ENCODE assay signal across 18 cellular contexts in genomic region chr2:175080479-175080878, GRCh38.
A peak's percentile ranks its signal among the peaks of the same experiment; 100 is the strongest.
DNase-seq lines count a peak whose midpoint lies in the region; ATAC-seq, FAIRE-seq and TF ChIP-seq lines count a peak whose summit lies in the region.
"Had no signal": no experiment of that assay in that cellular context is flagged by ENCODE, and none has a peak within 500 bp of the region (broad histone marks: within the 10 kb centered on the region; RNA-seq: fewer than 3 reads in every experiment).

No MANE protein-coding gene starts in this region.

- no peak overlapping the region for H3K27ac Mint-ChIP-seq in stimulated activated naive CD8-positive, alpha-beta T cell treated with anti-CD3 and anti-CD28 coated beads, Interleukin-15, amount 100 ng/mL, for 72 hours
- H3K27ac Mint-ChIP-seq: CD4-positive, alpha-beta memory T cell; GM23338 had no signal

- H3K27me3 Mint-ChIP-seq in stimulated activated naive CD8-positive, alpha-beta T cell treated with anti-CD3 and anti-CD28 coated beads, Interleukin-15, amount 100 ng/mL, for 72 hours = no peaks in the 10 kb centered on the region
- H3K27me3 Mint-ChIP-seq: CD4-positive, alpha-beta memory T cell had no signal

- H3K27me3 ChIP-seq in bronchial epithelial cell (ENCODE audit: control insufficient read depth, insufficient read depth, low read length) (no peaks in the 10 kb centered on the region), smooth muscle cell (ENCODE audit: low read depth) (no peaks in the 10 kb centered on the region)

- H3K4me3 Mint-ChIP-seq in stimulated activated naive CD8-positive, alpha-beta T cell treated with anti-CD3 and anti-CD28 coated beads, Interleukin-15, amount 100 ng/mL, for 72 hours = no peak overlapping the region
- H3K4me3 Mint-ChIP-seq: CD4-positive, alpha-beta memory T cell; GM23338 had no signal

- H3K79me2 ChIP-seq in smooth muscle cell (ENCODE audit: low read depth) = no peaks in the 10 kb centered on the region

- H3K4me2 ChIP-seq in smooth muscle cell = no peak overlapping the region
- H3K4me2 ChIP-seq: GM23338 had no signal

- peak overlapping the region; percentile 9 for H3K27ac ChIP-seq in smooth muscle cell (ENCODE audit: low read depth)
- H3K27ac ChIP-seq: 22Rv1 had no signal

- no peaks in the 10 kb centered on the region for H3K4me1 ChIP-seq in smooth muscle cell (ENCODE audit: low read depth)

- TF ChIP-seq CTCF in bronchial epithelial cell (IDR thresholded peaks at IDR 0.05; ENCODE audit: insufficient read depth, low read length, severe bottlenecking) (no peak), smooth muscle cell (IDR thresholded peaks at IDR 0.05; ENCODE audit: borderline replicate concordance, insufficient read depth, poor library complexity, severe bottlenecking) (no peak)

- H3K9ac ChIP-seq in smooth muscle cell (ENCODE audit: low read depth) = no peak overlapping the region

- H3K4me1 Mint-ChIP-seq in stimulated activated naive CD8-positive, alpha-beta T cell treated with anti-CD3 and anti-CD28 coated beads, Interleukin-15, amount 100 ng/mL, for 72 hours = no peaks in the 10 kb centered on the region
- H3K4me1 Mint-ChIP-seq: GM23338 had no signal

- no peak for FAIRE-seq in bronchial epithelial cell (lab: Jason Lieb, UNC)
- FAIRE-seq: D721Med, GM12892 had no signal

- no peak for ATAC-seq in GM18519 (IDR thresholded peaks at IDR 0.05; ENCODE audit: low FRiP score, unreplicated experiment)
- no peak for ATAC-seq in stimulated activated naive CD8-positive, alpha-beta T cell treated with anti-CD3 and anti-CD28 coated beads, Interleukin-15, amount 100 ng/mL, for 72 hours
- ATAC-seq: GM23338, HCT116 had no signal

- DNase-seq in NCI-H146 (lab: John Stamatoyannopoulos, UW) (peak; percentile 4), NCI-H146 treated with DMSO at 0.1 percent for 48 hours (lab: John Stamatoyannopoulos, UW; ENCODE audit: unreplicated experiment) (no peak), NCI-H2227 treated with DMSO at 0.1 percent for 48 hours (lab: John Stamatoyannopoulos, UW) (peak; percentile 16), bronchial epithelial cell (ENCODE audit: low read depth) (peak; percentile 15), smooth muscle cell (lab: John Stamatoyannopoulos, UW; ENCODE audit: unreplicated experiment) (no peak), foreskin melanocyte (no peak)
- DNase-seq in stimulated activated naive CD8-positive, alpha-beta T cell treated with anti-CD3 and anti-CD28 coated beads, Interleukin-15, amount 100 ng/mL, for 72 hours = no peak
- DNase-seq: CD4-positive, alpha-beta memory T cell; KBM-7; NCI-H1048; NCI-H1694; T-helper 1 cell had no signal

- H3K36me3 ChIP-seq in bronchial epithelial cell (ENCODE audit: control insufficient read depth, insufficient read depth, low read length) (no peaks in the 10 kb centered on the region), smooth muscle cell (ENCODE audit: low read depth) (peaks cover 26% of the 10 kb centered on the region)

- H2AFZ ChIP-seq in smooth muscle cell (ENCODE audit: low read depth) = no peak overlapping the region
- H2AFZ ChIP-seq: GM23338 had no signal

- peaks cover 2 to 7% of the 10 kb centered on the region in 2 donors for H3K9me3 Mint-ChIP-seq in stimulated activated naive CD8-positive, alpha-beta T cell treated with anti-CD3 and anti-CD28 coated beads, Interleukin-15, amount 100 ng/mL, for 72 hours

- peaks cover 7% of the 10 kb centered on the region for H4K20me1 ChIP-seq in smooth muscle cell (ENCODE audit: low read depth)

- H3K4me3 ChIP-seq in bronchial epithelial cell (ENCODE audit: low read depth, low read length) (no peak overlapping the region), smooth muscle cell (no peak overlapping the region)
- H3K4me3 ChIP-seq: GM23338 had no signal

- no peaks in the 10 kb centered on the region for H3F3A ChIP-seq in smooth muscle cell (ENCODE audit: low read depth)

- no peaks in the 10 kb centered on the region for H3K9me3 ChIP-seq in smooth muscle cell (replicated peaks; ENCODE audit: low read depth)

- WGBS in smooth muscle cell (ENCODE audit: low lambda C conversion rate) = 70% methylated on average over 3 of the region's 3 CpGs

Comparison
In these comparisons a context has a peak if more than half of its experiments do, and no peak if none do; other contexts are left out.
1. DNase-seq: peak in NCI-H146 (single experiment), NCI-H2227 treated with DMSO at 0.1 percent for 48 hours (single experiment) and bronchial epithelial cell (single experiment); none in NCI-H146 treated with DMSO at 0.1 percent for 48 hours (single experiment), smooth muscle cell (single experiment), foreskin melanocyte (single experiment) and stimulated activated naive CD8-positive, alpha-beta T cell treated with anti-CD3 and anti-CD28 coated beads, Interleukin-15, amount 100 ng/mL, for 72 hours (0 of 2).